In the genomic region with DNA sequence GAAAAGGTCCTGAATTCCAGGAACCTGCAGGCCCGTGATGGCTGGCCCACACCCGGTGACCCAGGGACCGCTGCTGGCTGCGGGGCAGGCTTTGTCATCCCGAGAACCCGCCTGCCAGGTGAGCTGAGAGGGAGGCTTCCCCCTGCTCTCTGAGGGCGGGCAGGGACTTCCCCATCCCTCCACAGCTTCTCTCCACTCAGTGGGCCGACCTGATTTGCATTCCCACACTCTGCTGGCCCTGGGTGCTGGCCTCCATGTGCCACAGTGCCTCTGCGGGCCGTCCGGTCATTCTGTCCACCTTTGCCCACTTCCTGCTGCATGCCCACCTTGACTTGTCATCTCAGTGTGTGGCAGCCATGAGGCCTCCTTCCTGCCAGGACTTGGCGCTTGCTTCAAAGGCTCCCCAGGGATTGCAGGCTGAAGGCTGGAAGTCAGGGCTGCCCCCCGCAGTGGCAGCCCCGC, we compare ENCODE assay signal across 9 cellular contexts. TPM values are rescaled to one million over a fixed set of nuclear protein-coding genes. Genes with fewer than 3 reads are reported as not detected.
DNase-seq lines count a peak whose midpoint lies in the region; ATAC-seq and TF ChIP-seq lines count a peak whose summit lies in the region.
"Had no signal": no experiment of that assay in that cellular context is flagged by ENCODE, and none has a peak within 500 bp of the region (broad histone marks: within the 10 kb centered on the region; RNA-seq: fewer than 3 reads in every experiment).

No MANE protein-coding gene starts in this region.

- no peak overlapping the region for H3K4me3 Mint-ChIP-seq in nephron progenitor cell
- no peak overlapping the region for H3K4me3 Mint-ChIP-seq in naive thymus-derived CD8-positive, alpha-beta T cell

- H3K36me3 Mint-ChIP-seq in nephron progenitor cell (ENCODE audit: low read depth), result no peaks in the 10 kb centered on the region
- no peaks in the 10 kb centered on the region for H3K36me3 Mint-ChIP-seq in naive thymus-derived CD8-positive, alpha-beta T cell

- ATAC-seq in GM21717 (IDR thresholded peaks at IDR 0.05; ENCODE audit: unreplicated experiment) (peak; percentile 87), HG03558 (IDR thresholded peaks at IDR 0.05; ENCODE audit: extremely low read depth, unreplicated experiment) (peak; percentile 75)
- ATAC-seq in naive thymus-derived CD8-positive, alpha-beta T cell, result no peak

- DNase-seq in DMS 273 (lab: John Stamatoyannopoulos, UW; ENCODE audit: unreplicated experiment) (peak; percentile 9), DMS 273 treated with DMSO at 0.1 percent for 48 hours (lab: John Stamatoyannopoulos, UW) (no peak), nephron progenitor cell (no peak), OCI-M1 (lab: John Stamatoyannopoulos, UW) (no peak)
- peak; percentile 26 to 47 for DNase-seq in stimulated activated CD4-positive, alpha-beta T cell treated with anti-CD3 and anti-CD28 coated beads, Interleukin-2, amount 100 ng/mL, for 24 hours
- no peak for DNase-seq in naive thymus-derived CD8-positive, alpha-beta T cell
- DNase-seq: T-helper 9 cell had no signal

- POLR2A ChIA-PET in naive thymus-derived CD8-positive, alpha-beta T cell (lab: Charles Lee), result no interaction called here

- TF ChIP-seq CTCF in nephron progenitor cell (IDR thresholded peaks at IDR 0.05), result no peak

- H3K9me3 Mint-ChIP-seq in nephron progenitor cell, result no peaks in the 10 kb centered on the region
- H3K9me3 Mint-ChIP-seq in naive thymus-derived CD8-positive, alpha-beta T cell, result no peaks in the 10 kb centered on the region

- no peak overlapping the region for H3K27ac Mint-ChIP-seq in nephron progenitor cell
- H3K27ac Mint-ChIP-seq in naive thymus-derived CD8-positive, alpha-beta T cell, result no peak overlapping the region

- peaks cover 7% of the 10 kb centered on the region for H3K27me3 Mint-ChIP-seq in nephron progenitor cell (ENCODE audit: low read depth, poor library complexity)
- no peaks in the 10 kb centered on the region for H3K27me3 Mint-ChIP-seq in naive thymus-derived CD8-positive, alpha-beta T cell

- H3K4me1 Mint-ChIP-seq in nephron progenitor cell, result peaks cover 54% of the 10 kb centered on the region
- H3K4me1 Mint-ChIP-seq in naive thymus-derived CD8-positive, alpha-beta T cell, result peaks cover 0 to 5% (median under 1%) of the 10 kb centered on the region in 4 donors

RNA-seq across cellular contexts. Expression of a gene that starts 35.3 kb away (rescaled TPM):
- not detected for total RNA-seq in naive thymus-derived CD8-positive, alpha-beta T cell
- under 1 TPM in 1 of 3 donors, not detected in 2; 0.27 TPM for polyA plus RNA-seq in naive thymus-derived CD8-positive, alpha-beta T cell

Comparison
In these comparisons a context has a peak if more than half of its experiments do, and no peak if none do; other contexts are left out.
1. DNase-seq: peak in DMS 273 (single experiment) and stimulated activated CD4-positive, alpha-beta T cell treated with anti-CD3 and anti-CD28 coated beads, Interleukin-2, amount 100 ng/mL, for 24 hours (2 of 2); none in DMS 273 treated with DMSO at 0.1 percent for 48 hours (single experiment), nephron progenitor cell (single experiment), OCI-M1 (single experiment) and naive thymus-derived CD8-positive, alpha-beta T cell (0 of 10).
2. ATAC-seq: peak in GM21717 (single experiment) and HG03558 (single experiment); none in naive thymus-derived CD8-positive, alpha-beta T cell (0 of 2).